Comparison of ENCODE assay signal across 8 cellular contexts in the genomic region with DNA sequence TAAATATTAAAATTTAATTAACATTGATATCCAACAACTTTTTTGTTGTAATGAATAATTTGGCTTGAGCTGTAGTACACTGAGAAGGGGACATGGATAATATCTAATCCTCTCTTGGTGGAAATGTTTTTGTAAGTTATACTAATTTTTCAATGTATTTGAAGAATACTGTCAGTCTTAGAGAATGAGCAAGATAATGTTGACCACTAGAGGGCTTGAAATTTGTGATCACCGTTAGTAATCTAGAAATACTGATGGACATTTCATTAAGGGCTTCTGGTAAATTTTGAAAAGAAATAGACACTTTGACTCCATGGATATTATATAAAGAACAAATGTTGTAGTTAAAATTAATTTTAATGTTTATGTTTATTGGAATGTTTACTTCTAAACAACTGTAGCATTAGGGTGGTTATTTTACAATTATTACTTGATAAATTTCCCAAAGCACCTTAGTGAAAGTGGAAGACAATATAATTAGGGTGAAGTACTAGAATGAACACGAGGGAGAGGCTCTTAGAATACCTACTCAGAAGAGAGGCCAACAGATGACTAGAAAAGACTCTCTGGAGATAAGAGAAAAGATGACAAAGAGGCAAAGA. TPM values are rescaled to one million over a fixed set of nuclear protein-coding genes. Genes with fewer than 3 reads are reported as not detected.
A peak's percentile ranks its signal among the peaks of the same experiment; 100 is the strongest.
DNase-seq lines count a peak whose midpoint lies in the region; ATAC-seq, FAIRE-seq and TF ChIP-seq lines count a peak whose summit lies in the region.

No MANE protein-coding gene starts in this region.

- no peak overlapping the region for H2AFZ ChIP-seq in keratinocyte (ENCODE audit: control insufficient read depth, low read length)

- 0 out of 2 replicates have a peak, but pooled peaks cover 4% of the 10 kb centered on the region for H3K9me3 Mint-ChIP-seq in WTC11

- peaks cover 4% of the 10 kb centered on the region for H3K4me1 Mint-ChIP-seq in WTC11

- no peaks in the 10 kb centered on the region for H3K9me1 ChIP-seq in keratinocyte (ENCODE audit: control insufficient read depth, extremely low read depth, insufficient read depth, low read length)

- H3K27ac Mint-ChIP-seq in WTC11, result no peak overlapping the region

- no peak overlapping the region for H3K4me3 Mint-ChIP-seq in WTC11

- H3K4me3 ChIP-seq in keratinocyte (ENCODE audit: control insufficient read depth in 2 of 3, extremely low read depth in 1 of 3, insufficient read depth in 2 of 3, low read depth in 1 of 3, low read length in 3 of 3), result no peak overlapping the region

- H3K4me1 ChIP-seq in keratinocyte (ENCODE audit: control insufficient read depth, extremely low read depth, insufficient read depth, low read length), result peaks cover 12% of the 10 kb centered on the region

- peak; percentile 54 for TF ChIP-seq CTCF in GM10248 (IDR thresholded peaks at IDR 0.05; ENCODE audit: control extremely low read depth, extremely low read depth, low read depth, missing control alignments)
- peak; percentile 34 for TF ChIP-seq CTCF in WTC11 (IDR thresholded peaks at IDR 0.05)
- TF ChIP-seq CTCF in keratinocyte (optimal IDR thresholded peaks at IDR 0.05 in 1 of 3, IDR thresholded peaks at IDR 0.05 in 1 of 3, conservative IDR thresholded peaks at IDR 0.05 in 1 of 3; ENCODE audit: extremely low read depth in 1 of 3, insufficient read depth in 2 of 3, low read length in 3 of 3), result peak in 2 of 3 experiments; percentile 34 to 45

- no peak for FAIRE-seq in keratinocyte (lab: Jason Lieb, UNC)

- no peaks in the 10 kb centered on the region for H3K36me3 ChIP-seq in keratinocyte (ENCODE audit: control insufficient read depth in 2 of 2, extremely low read depth in 1 of 2, insufficient read depth in 2 of 2, low read length in 2 of 2)

- no peaks in the 10 kb centered on the region for H3K27me3 Mint-ChIP-seq in WTC11 (ENCODE audit: low read depth)

- no peak overlapping the region for H3K27ac ChIP-seq in keratinocyte (ENCODE audit: control insufficient read depth, insufficient read depth, low read length)

- H4K20me1 ChIP-seq in keratinocyte (ENCODE audit: control insufficient read depth, extremely low read depth, insufficient read depth, low read length), result no peaks in the 10 kb centered on the region

- H3K4me2 ChIP-seq in keratinocyte (ENCODE audit: control insufficient read depth, extremely low read depth, insufficient read depth, low read depth, low read length), result no peak overlapping the region

- no peak overlapping the region for H3K9ac ChIP-seq in keratinocyte (ENCODE audit: control insufficient read depth, extremely low read depth, insufficient read depth, low read length)

- no peaks in the 10 kb centered on the region for H3K36me3 Mint-ChIP-seq in WTC11

- H3K79me2 ChIP-seq in keratinocyte (ENCODE audit: control insufficient read depth, insufficient read depth, low read length), result no peaks in the 10 kb centered on the region

- H3K27me3 ChIP-seq in keratinocyte (ENCODE audit: control insufficient read depth, extremely low read depth, insufficient read depth, low read length), result no peaks in the 10 kb centered on the region

- POLR2A ChIA-PET in GM10248 (lab: Yijun Ruan, JAX), result no interaction called here
- POLR2A ChIA-PET in WTC11 (lab: Charles Lee), result no interaction called here

- dilution Hi-C loops in keratinocyte (cut with MboI; ENCODE audit: extremely low pct_ligation_motif_present, low sequenced_read_pairs), result no loop called here

- DNase-seq in GM10248 (ENCODE audit: extremely low spot score), result peak; percentile 28
- DNase-seq in HT-29 (ENCODE audit: low spot score), result peak; percentile 57
- no peak for DNase-seq in WTC11 (ENCODE audit: low spot score)
- DNase-seq in keratinocyte (ENCODE audit: low read depth, low spot score), result no peak
- DNase-seq in OCI-M2 (lab: John Stamatoyannopoulos, UW; ENCODE audit: unreplicated experiment), result no peak

- no peak for ATAC-seq in WTC11
- ATAC-seq in HG02970 (IDR thresholded peaks at IDR 0.05; ENCODE audit: low FRiP score, unreplicated experiment), result no peak
- ATAC-seq in GM18519 (IDR thresholded peaks at IDR 0.05; ENCODE audit: low FRiP score, unreplicated experiment), result no peak
- ATAC-seq in HG03095 (IDR thresholded peaks at IDR 0.05; ENCODE audit: unreplicated experiment), result no peak

- no peaks in the 10 kb centered on the region for H3K9me3 ChIP-seq in keratinocyte (ENCODE audit: control insufficient read depth, low read depth, low read length)

- CTCF ChIA-PET in GM10248 (lab: Yijun Ruan, JAX) (interaction anchor here (1.0 to 1.3 kb wide), 2 partner anchors 9 to 45 kb away, joined by 3 to 6 read pairs; no protein-coding TSS in a partner anchor), WTC11 (lab: Charles Lee) (interaction anchor here (1.0 kb wide), 1 partner anchor 44 kb away, joined by 3 read pairs; no protein-coding TSS in a partner anchor)

TF ChIP-seq in WTC11, 78 proteins besides CTCF, POLR2A, EP300 and RAD21 (continues in another document):
- TF ChIP-seq CREM (CRISPR knock-in tag; IDR thresholded peaks at IDR 0.05) (no peak), NR3C1 (CRISPR knock-in tag; conservative IDR thresholded peaks at IDR 0.05; ENCODE audit: low read depth) (no peak), NFATC4 (CRISPR knock-in tag; IDR thresholded peaks at IDR 0.05) (no peak), GABPB1 (CRISPR knock-in tag; IDR thresholded peaks at IDR 0.05) (no peak), PRRX2 (CRISPR knock-in tag; IDR thresholded peaks at IDR 0.05) (no peak), NR2C2 (CRISPR knock-in tag; IDR thresholded peaks at IDR 0.05) (no peak), SP1 (CRISPR knock-in tag; conservative IDR thresholded peaks at IDR 0.05) (no peak), HMGA2 (CRISPR knock-in tag; IDR thresholded peaks at IDR 0.05) (no peak), ATF1 (CRISPR knock-in tag; IDR thresholded peaks at IDR 0.05) (no peak), CREB1 (CRISPR knock-in tag; IDR thresholded peaks at IDR 0.05) (no peak), MXD4 (CRISPR knock-in tag; IDR thresholded peaks at IDR 0.05; ENCODE audit: borderline replicate concordance) (no peak), ZNF138 (CRISPR knock-in tag; conservative IDR thresholded peaks at IDR 0.05) (no peak), OVOL2 (CRISPR knock-in tag; IDR thresholded peaks at IDR 0.05; ENCODE audit: borderline replicate concordance) (no peak), CBFB (CRISPR knock-in tag; IDR thresholded peaks at IDR 0.05; ENCODE audit: low read depth) (no peak)
- TF ChIP-seq, protein P1, sequence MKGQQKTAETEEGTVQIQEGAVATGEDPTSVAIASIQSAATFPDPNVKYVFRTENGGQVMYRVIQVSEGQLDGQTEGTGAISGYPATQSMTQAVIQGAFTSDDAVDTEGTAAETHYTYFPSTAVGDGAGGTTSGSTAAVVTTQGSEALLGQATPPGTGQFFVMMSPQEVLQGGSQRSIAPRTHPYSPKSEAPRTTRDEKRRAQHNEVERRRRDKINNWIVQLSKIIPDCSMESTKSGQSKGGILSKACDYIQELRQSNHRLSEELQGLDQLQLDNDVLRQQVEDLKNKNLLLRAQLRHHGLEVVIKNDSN (CRISPR knock-in tag; IDR thresholded peaks at IDR 0.05), result no peak
- TF ChIP-seq, protein P2, sequence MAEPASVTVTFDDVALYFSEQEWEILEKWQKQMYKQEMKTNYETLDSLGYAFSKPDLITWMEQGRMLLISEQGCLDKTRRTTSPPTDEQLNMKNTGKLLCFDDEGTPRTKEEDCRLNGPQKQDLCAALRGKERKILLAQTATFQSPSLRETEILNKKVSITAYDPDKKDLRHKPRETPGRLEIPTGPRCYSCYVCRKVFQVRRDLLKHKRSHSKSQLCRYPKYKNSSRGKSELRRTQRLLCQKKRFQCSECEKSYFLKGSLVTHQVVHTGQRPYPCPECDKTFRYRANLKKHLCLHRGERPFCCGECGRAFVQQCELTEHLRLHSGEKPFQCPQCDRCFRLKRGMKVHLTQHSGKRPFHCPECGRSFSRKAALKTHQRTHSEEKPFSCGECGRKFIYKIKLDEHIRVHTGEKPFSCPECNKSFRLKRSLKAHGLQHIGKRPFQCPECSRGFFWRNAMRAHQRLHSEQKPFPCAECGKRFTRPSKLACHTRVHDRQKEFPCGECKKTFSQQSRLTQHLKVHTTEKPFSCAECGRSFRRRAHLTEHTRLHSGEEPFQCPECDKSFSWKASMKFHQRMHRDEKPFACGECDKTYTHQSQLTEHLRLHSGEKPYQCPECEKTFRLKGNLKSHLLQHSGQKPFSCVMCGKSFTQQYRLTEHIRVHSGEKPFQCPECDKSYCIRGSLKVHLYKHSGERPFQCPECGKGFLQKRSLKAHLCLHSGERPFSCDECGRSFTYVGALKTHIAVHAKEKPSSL (CRISPR knock-in tag; conservative IDR thresholded peaks at IDR 0.05), result no peak
- TF ChIP-seq, protein P3, sequence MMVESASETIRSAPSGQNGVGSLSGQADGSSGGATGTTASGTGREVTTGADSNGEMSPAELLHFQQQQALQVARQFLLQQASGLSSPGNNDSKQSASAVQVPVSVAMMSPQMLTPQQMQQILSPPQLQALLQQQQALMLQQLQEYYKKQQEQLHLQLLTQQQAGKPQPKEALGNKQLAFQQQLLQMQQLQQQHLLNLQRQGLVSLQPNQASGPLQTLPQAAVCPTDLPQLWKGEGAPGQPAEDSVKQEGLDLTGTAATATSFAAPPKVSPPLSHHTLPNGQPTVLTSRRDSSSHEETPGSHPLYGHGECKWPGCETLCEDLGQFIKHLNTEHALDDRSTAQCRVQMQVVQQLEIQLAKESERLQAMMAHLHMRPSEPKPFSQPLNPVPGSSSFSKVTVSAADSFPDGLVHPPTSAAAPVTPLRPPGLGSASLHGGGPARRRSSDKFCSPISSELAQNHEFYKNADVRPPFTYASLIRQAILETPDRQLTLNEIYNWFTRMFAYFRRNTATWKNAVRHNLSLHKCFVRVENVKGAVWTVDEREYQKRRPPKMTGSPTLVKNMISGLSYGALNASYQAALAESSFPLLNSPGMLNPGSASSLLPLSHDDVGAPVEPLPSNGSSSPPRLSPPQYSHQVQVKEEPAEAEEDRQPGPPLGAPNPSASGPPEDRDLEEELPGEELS (CRISPR knock-in tag; IDR thresholded peaks at IDR 0.05), result no peak

RNA-seq across cellular contexts. Expression of gene CAMK2D, which starts 20.0 kb away (rescaled TPM):
- 41.1 and 49.5 TPM in 2 replicates for total RNA-seq in HT-29 (2014; rRNA removed; shearing (Covaris generic))
- total RNA-seq in WTC11 (2021), result 15.8 to 17.7 TPM (median 16.5 TPM) in 3 replicates
- polyA plus RNA-seq in keratinocyte, result 13.2 to 18.8 TPM (median 16.7 TPM) in 3 replicates
- 64.7 TPM for polyA plus RNA-seq in keratinocyte (2011; ENCODE audit: low read depth)
- 8.1 and 18.3 TPM in 2 replicates for polyA plus RNA-seq in keratinocyte (2011; cell fraction: cytosol; rRNA removed)
- polyA plus RNA-seq in keratinocyte (2011; cell fraction: nucleus; rRNA removed), result 12.2 and 16.2 TPM in 2 replicates
- polyA plus RNA-seq in keratinocyte (2012; ENCODE audit: low replicate concordance), result 12.1 and 30.6 TPM in 2 replicates
- polyA minus RNA-seq in keratinocyte, result 6.4 to 40.9 TPM (median 28.5 TPM) in 3 replicates
- 24.6 TPM for polyA minus RNA-seq in keratinocyte (2011; cell fraction: cytosol; rRNA and poly(A)+ RNA removed)
- polyA minus RNA-seq in keratinocyte (2011; cell fraction: nucleus; rRNA and poly(A)+ RNA removed), result 24.5 and 38.5 TPM in 2 replicates

Comparison
In these comparisons a context has a peak if more than half of its experiments do, and no peak if none do; other contexts are left out.
1. DNase-seq: peak in GM10248 (single experiment) and HT-29 (single experiment); none in WTC11 (single experiment), keratinocyte (single experiment) and OCI-M2 (single experiment).
2. Peak in every context shown above with its lines, with median percentiles within 50 percentile points of each other: CTCF ChIP-seq.